10 cellular contexts compared by ENCODE assay signal in the genomic region with DNA sequence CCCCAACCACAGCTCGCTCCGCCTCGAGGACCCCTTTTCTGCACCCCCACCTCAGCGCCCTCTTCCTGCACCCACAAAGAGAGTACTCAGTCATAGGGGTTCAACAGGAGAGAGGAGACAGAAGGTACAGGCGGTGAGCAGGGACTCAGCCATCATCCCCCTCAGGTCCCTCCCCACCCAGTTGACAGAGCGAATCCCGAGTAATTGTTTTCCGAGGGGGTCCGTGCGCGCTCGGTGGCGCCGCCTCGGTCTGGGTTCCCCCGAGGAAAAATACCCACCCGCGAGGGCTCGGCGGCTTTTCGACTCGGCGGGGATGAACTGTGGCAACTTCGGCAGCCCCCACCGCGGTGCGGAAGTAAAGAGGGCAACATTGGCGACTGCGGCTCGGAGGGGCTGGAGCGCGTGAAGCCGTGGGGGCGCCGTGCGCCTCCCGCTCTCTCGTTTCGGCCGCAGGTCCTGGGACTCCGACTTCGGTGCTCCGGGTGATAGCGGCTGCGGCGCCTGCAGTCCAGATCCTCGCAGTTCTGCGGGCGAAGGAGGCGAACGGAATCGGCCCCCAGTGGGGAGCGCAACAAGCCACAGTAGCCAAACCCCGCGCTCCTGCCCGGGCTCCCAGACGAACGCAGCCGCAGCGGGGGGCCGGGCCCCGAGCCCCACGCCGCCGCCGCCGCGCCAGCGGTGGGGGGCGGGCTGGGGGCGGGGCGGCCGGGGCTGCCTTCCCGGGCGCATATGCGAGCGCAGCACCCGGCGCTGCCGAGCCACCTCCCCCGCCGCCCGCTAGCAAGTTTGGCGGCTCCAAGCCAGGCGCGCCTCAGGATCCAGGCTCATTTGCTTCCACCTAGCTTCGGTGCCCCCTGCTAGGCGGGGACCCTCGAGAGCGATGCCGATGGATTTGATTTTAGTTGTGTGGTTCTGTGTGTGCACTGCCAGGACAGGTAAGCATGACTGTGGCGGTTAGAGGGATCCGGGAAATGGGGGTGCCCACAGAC. TPM values are rescaled to one million over a fixed set of nuclear protein-coding genes. Genes with fewer than 3 reads are reported as not detected.
A peak's percentile ranks its signal among the peaks of the same experiment; 100 is the strongest.
DNase-seq lines count a peak whose midpoint lies in the region; ATAC-seq and TF ChIP-seq lines count a peak whose summit lies in the region.
"Had no signal": no experiment of that assay in that cellular context is flagged by ENCODE, and none has a peak within 500 bp of the region (broad histone marks: within the 10 kb centered on the region; RNA-seq: fewer than 3 reads in every experiment).

A gene (plus strand): TSS at position 743 of the 989 bp plus-strand sequence.

- H3K27ac ChIP-seq in HUES48 (ENCODE audit: low read depth, low read length) (no peak within 1 kb of the TSS), upper lobe of right lung (no peak within 1 kb of the TSS), colonic mucosa (no peak within 1 kb of the TSS)

- TF ChIP-seq CTCF in chondrocyte (IDR thresholded peaks at IDR 0.05): no peak
- TF ChIP-seq CTCF in upper lobe of right lung (IDR thresholded peaks at IDR 0.05): no peak
- TF ChIP-seq CTCF in colonic mucosa (IDR thresholded peaks at IDR 0.05): no peak

- no peak within 1 kb of the TSS for H3K27ac Mint-ChIP-seq in chondrocyte (ENCODE audit: unreplicated experiment)
- H3K27ac Mint-ChIP-seq in naive B cell: peak within 1 kb of the TSS in 1 of 6 donors; percentile 35

- H3K36me3 ChIP-seq in HUES48 (ENCODE audit: control insufficient read depth, insufficient read depth, low read length) (no peaks in the 10 kb centered on the region), upper lobe of right lung (no peaks in the 10 kb centered on the region), colonic mucosa (no peaks in the 10 kb centered on the region)

- H3K9ac ChIP-seq in HUES48 (ENCODE audit: low read depth, low read length) (no peak within 1 kb of the TSS), colonic mucosa (ENCODE audit: low read depth in 2 of 2, low read length in 2 of 2) (no peak within 1 kb of the TSS)

- H3K9me3 Mint-ChIP-seq in chondrocyte (ENCODE audit: low read depth) (peaks cover 10% of the 10 kb centered on the region), naive B cell (peaks cover 0 to 18% (median 7%) of the 10 kb centered on the region in 7 donors)

- H3K4me1 ChIP-seq in HUES48 (ENCODE audit: control insufficient read depth, insufficient read depth, low read length) (peaks cover 36% of the 10 kb centered on the region), upper lobe of right lung (no peaks in the 10 kb centered on the region), colonic mucosa (no peaks in the 10 kb centered on the region)

- DNase-seq in AG20443 (ENCODE audit: low spot score) (peak; percentile 19), chondrocyte (ENCODE audit: low spot score) (no peak), naive B cell (no peak), upper lobe of right lung (no peak), colonic mucosa (no peak)
- DNase-seq: GDM1, KBM-7 had no signal

- H3K4me3 Mint-ChIP-seq in chondrocyte (ENCODE audit: unreplicated experiment): peak within 1 kb of the TSS; percentile 61
- peak within 1 kb of the TSS in 5 of 8 donors; percentile 1 to 58 (median 32) for H3K4me3 Mint-ChIP-seq in naive B cell

- peaks cover 70% of the 10 kb centered on the region for H3K27me3 Mint-ChIP-seq in chondrocyte (ENCODE audit: low read depth)
- peaks cover 65 to 87% (median 73%) of the 10 kb centered on the region in 3 donors for H3K27me3 Mint-ChIP-seq in naive B cell

- no peaks in the 10 kb centered on the region for H3K36me3 Mint-ChIP-seq in chondrocyte (ENCODE audit: low read depth)
- peaks cover 0 to 7% of the 10 kb centered on the region in 2 donors for H3K36me3 Mint-ChIP-seq in naive B cell

- peaks cover 11% of the 10 kb centered on the region for H3K4me1 Mint-ChIP-seq in chondrocyte (ENCODE audit: low read depth)
- H3K4me1 Mint-ChIP-seq in naive B cell: peaks cover 10 to 15% (median 14%) of the 10 kb centered on the region in 3 donors

- H3K27me3 ChIP-seq in HUES48 (ENCODE audit: control insufficient read depth, insufficient read depth, low read length) (peaks cover 84% of the 10 kb centered on the region), upper lobe of right lung (peaks cover 59% of the 10 kb centered on the region), colonic mucosa (peaks cover 24% of the 10 kb centered on the region)

- intact Hi-C loops in upper lobe of right lung (cut with DNase I): no loop called here
- intact Hi-C loops in colonic mucosa (cut with DNase I): no loop called here

- ATAC-seq in naive B cell (ENCODE audit: low read depth in 2 of 2): no peak
- ATAC-seq in upper lobe of right lung: no peak
- ATAC-seq in GM19351 (IDR thresholded peaks at IDR 0.05; ENCODE audit: unreplicated experiment): no peak
- no peak for ATAC-seq in HG03469 (IDR thresholded peaks at IDR 0.05; ENCODE audit: unreplicated experiment)

- no peaks in the 10 kb centered on the region for H3K9me3 ChIP-seq in HUES48 (ENCODE audit: control insufficient read depth, insufficient read depth, low read length)
- H3K9me3 ChIP-seq in upper lobe of right lung: no peaks in the 10 kb centered on the region
- no peaks in the 10 kb centered on the region for H3K9me3 ChIP-seq in colonic mucosa

- peak within 1 kb of the TSS; percentile 67 for H3K4me3 ChIP-seq in HUES48 (ENCODE audit: low read depth, low read length)
- no peak within 1 kb of the TSS for H3K4me3 ChIP-seq in upper lobe of right lung
- no peak within 1 kb of the TSS for H3K4me3 ChIP-seq in colonic mucosa

RNA-seq across cellular contexts. Expression of the gene that starts here (rescaled TPM):
- total RNA-seq in chondrocyte (not detected in 3 replicates), upper lobe of right lung (not detected), colonic mucosa (under 1 TPM in 1 of 2 donors, not detected in 1; 0.19 TPM)
- polyA plus RNA-seq in naive B cell (ENCODE audit: low read depth in 6 of 6): not detected
